ENCODE assay signal across 8 cellular contexts in the genomic region with DNA sequence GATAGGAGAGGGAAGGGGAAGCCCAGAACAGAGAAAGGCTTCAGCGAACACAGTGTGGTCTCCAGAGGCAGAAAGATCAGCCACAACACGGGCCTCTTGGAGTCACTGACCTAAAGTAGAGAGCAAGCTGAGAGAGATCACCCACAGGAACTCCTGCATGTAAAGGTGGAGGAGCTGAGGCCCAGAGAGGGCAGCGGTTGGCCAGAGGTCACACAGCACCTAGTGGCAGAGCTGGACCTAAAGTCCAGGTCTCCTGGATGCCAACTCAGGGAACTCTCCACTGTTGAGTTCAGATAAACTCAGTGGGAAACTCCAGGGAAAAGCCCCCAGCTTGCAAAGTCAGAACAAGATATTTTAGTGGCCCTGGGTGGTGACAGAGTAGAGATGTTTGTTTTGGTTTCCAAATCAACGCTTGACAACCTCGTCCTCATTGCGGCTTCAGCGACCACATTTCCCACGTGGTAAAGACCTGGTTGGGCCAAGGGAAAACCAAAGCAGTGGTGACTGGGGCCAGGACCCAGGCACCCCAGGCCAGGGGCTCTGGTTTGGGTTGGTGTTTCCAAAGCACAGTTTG. TPM values are rescaled to one million over a fixed set of nuclear protein-coding genes. Genes with fewer than 3 reads are reported as not detected.
DNase-seq lines count a peak whose midpoint lies in the region; ATAC-seq and TF ChIP-seq lines count a peak whose summit lies in the region.

No MANE protein-coding gene starts in this region.

- H3K4me3 ChIP-seq in testis (no peak overlapping the region), PC-9 (no peak overlapping the region)

- H3K27ac ChIP-seq in testis (no peak overlapping the region), PC-9 (no peak overlapping the region)

- H3K36me3 Mint-ChIP-seq in brain, result peaks cover 5% of the 10 kb centered on the region

- H3K9me2 ChIP-seq in PC-9 (ENCODE audit: insufficient read depth), result no peaks in the 10 kb centered on the region

- H4K20me1 ChIP-seq in PC-9 (ENCODE audit: insufficient read depth), result peaks cover 7% of the 10 kb centered on the region

- ATAC-seq in HG02852 (IDR thresholded peaks at IDR 0.05; ENCODE audit: unreplicated experiment), result peak; percentile 37

- H3K27me3 ChIP-seq in testis (no peaks in the 10 kb centered on the region), PC-9 (ENCODE audit: insufficient read depth, low read depth) (no peaks in the 10 kb centered on the region)

- BruUV-seq in PC-9 (replicated peaks; lab: Mats Ljungman, UMichigan), result no TSS peak

- H3K36me3 ChIP-seq in testis (ENCODE audit: low read depth, missing control alignments) (no peaks in the 10 kb centered on the region), PC-9 (ENCODE audit: low read depth) (no peaks in the 10 kb centered on the region)

- peak overlapping the region in 2 of 5 experiments; percentile 7 to 21 for H3K4me3 Mint-ChIP-seq in brain

- H3K4me1 Mint-ChIP-seq in brain, result peaks cover 84% of the 10 kb centered on the region

- WGBS in testis, 2 donors, result 78 to 92% methylated on average over 5 to 8 of the region's 8 CpGs

- DNase-seq in Daoy (ENCODE audit: low read depth) (peak; percentile 71), T-helper 9 cell (peak; percentile 76), renal cortical epithelial cell (ENCODE audit: low read depth) (peak; percentile 39), testis (no peak), NCI-H187 treated with DMSO at 0.1 percent for 48 hours (lab: John Stamatoyannopoulos, UW) (no peak), PC-9 (no peak)

- no peaks in the 10 kb centered on the region for H3F3A ChIP-seq in PC-9 (ENCODE audit: insufficient read depth, low read depth)

- POLR2A ChIA-PET in PC-9 (lab: Charles Lee; ENCODE audit: unreplicated experiment), result no interaction called here

- no peak overlapping the region for H2AFZ ChIP-seq in PC-9

- TF ChIP-seq CTCF in brain (conservative IDR thresholded peaks at IDR 0.05), result no peak
- TF ChIP-seq CTCF in testis (IDR thresholded peaks at IDR 0.05), result no peak
- TF ChIP-seq CTCF in PC-9 (conservative IDR thresholded peaks at IDR 0.05), result no peak

- CTCF ChIA-PET in PC-9 (lab: Charles Lee), result no interaction called here

- no peak overlapping the region for H3K4me2 ChIP-seq in PC-9

- H3K4me1 ChIP-seq in testis (peaks cover 31% of the 10 kb centered on the region), PC-9 (replicated peaks; ENCODE audit: insufficient read depth) (peaks cover 20% of the 10 kb centered on the region)

- peak overlapping the region in 3 of 5 experiments; percentile 7 to 56 (median 8) for H3K27ac Mint-ChIP-seq in brain

- intact Hi-C loops in testis (cut with DNase I; ENCODE audit: low total_unique reads) (no loop called here), PC-9 (cut with micrococcal nuclease; ENCODE audit: unreplicated experiment) (loop anchor here (10.0 kb wide), 1 partner anchor 47 kb away; a partner anchor contains a TSS)

- TF ChIP-seq POLR2A in testis (IDR thresholded peaks at IDR 0.05), result no peak

- H3K79me2 ChIP-seq in PC-9 (ENCODE audit: low read depth), result peaks cover 72% of the 10 kb centered on the region

- H3K9me3 ChIP-seq in testis (no peaks in the 10 kb centered on the region), PC-9 (ENCODE audit: insufficient read depth, low read depth) (no peaks in the 10 kb centered on the region)

- H3K27me3 Mint-ChIP-seq in brain, result peaks cover 13% of the 10 kb centered on the region

- H3K9me3 Mint-ChIP-seq in brain, result peaks cover 0 to 6% (median 0%) of the 10 kb centered on the region in 5 experiments

RNA-seq across cellular contexts. Expression of a gene that starts 4.6 kb away (rescaled TPM):
- total RNA-seq in Daoy (2014; rRNA removed; shearing (Covaris generic)), result 33.0 and 34.1 TPM in 2 replicates
- polyA plus RNA-seq in brain (ENCODE audit: insufficient read depth, low read depth, low replicate concordance) (5.8 TPM), testis (ENCODE audit: insufficient read depth, low read depth, low replicate concordance) (5.0 TPM)
- total RNA-seq in renal cortical epithelial cell (34.0 and 42.0 TPM in 2 replicates), testis (1 to 10 TPM; 5.6 to 8.5 TPM), PC-9 (2021) (11.7 and 16.5 TPM in 2 replicates)

RNA-seq across cellular contexts. Expression of a gene that starts 49.5 kb away (rescaled TPM):
- 9.5 and 29.3 TPM in 2 replicates for total RNA-seq in Daoy (2014; rRNA removed; shearing (Covaris generic))
- polyA plus RNA-seq in brain (ENCODE audit: insufficient read depth, low read depth, low replicate concordance) (52.0 TPM), testis (ENCODE audit: insufficient read depth, low read depth, low replicate concordance) (8.2 TPM)
- total RNA-seq in renal cortical epithelial cell (39.5 and 42.0 TPM in 2 replicates), testis (10 to 100 TPM in 1 of 2 donors, 1 to 10 TPM in 1; 9.6 to 10.6 TPM), PC-9 (2021) (15.0 and 19.4 TPM in 2 replicates)

Comparison
In these comparisons a context has a peak if more than half of its experiments do, and no peak if none do; other contexts are left out.
1. DNase-seq: peak in Daoy (single experiment), T-helper 9 cell (single experiment) and renal cortical epithelial cell (single experiment); none in testis (single experiment), NCI-H187 treated with DMSO at 0.1 percent for 48 hours (single experiment) and PC-9 (0 of 2).